In genomic region chr1:200351826-200352549, GRCh38 we compare ENCODE assay signal across 8 cellular contexts. TPM values are rescaled to one million over a fixed set of nuclear protein-coding genes. Genes with fewer than 3 reads are reported as not detected.
A peak's percentile ranks its signal among the peaks of the same experiment; 100 is the strongest.
DNase-seq lines count a peak whose midpoint lies in the region; ATAC-seq and TF ChIP-seq lines count a peak whose summit lies in the region.

No MANE protein-coding gene starts in this region.

- peak overlapping the region in 1 of 3 experiments; percentile 60; a peak in 1 of 7 replicates for H3K27ac Mint-ChIP-seq in H9

- no peak overlapping the region for H2BK12ac ChIP-seq in H9 (ENCODE audit: insufficient read length, low read depth, low read length)

- no peak overlapping the region for H3K4ac ChIP-seq in H9 (ENCODE audit: low read depth, low read length)

- H4K5ac ChIP-seq in H9 (ENCODE audit: insufficient read length, low read depth, low read length) = no peak overlapping the region

- no peaks in the 10 kb centered on the region for H3K23me2 ChIP-seq in H9 (ENCODE audit: insufficient read length, low read depth, low read length, poor library complexity, severe bottlenecking)

- H3K27ac ChIP-seq in SK-N-MC (peak overlapping the region; percentile 48), subcutaneous abdominal adipose tissue (ENCODE audit: low read depth, low read length) (no peak overlapping the region), H9 (ENCODE audit: insufficient read length, low read depth, low read length) (no peak overlapping the region), colonic mucosa (no peak overlapping the region), tibial artery (peak overlapping the region in 1 of 2 donors; percentile 28)

- no peak overlapping the region for H2AFZ ChIP-seq in H9 (ENCODE audit: low read length)

- H2BK20ac ChIP-seq in H9 (ENCODE audit: low read depth, low read length, poor library complexity, severe bottlenecking) = no peak overlapping the region

- H3K4me3 ChIP-seq in SK-N-MC (no peak overlapping the region), subcutaneous abdominal adipose tissue (ENCODE audit: low read depth in 1 of 5, low read length in 5 of 5) (peak overlapping the region in 3 of 5 donors; percentile 11 to 27 (median 12)), colonic mucosa (no peak overlapping the region), tibial artery (peak overlapping the region in 1 of 2 donors; percentile 9)

- H3K79me2 ChIP-seq in H9 (ENCODE audit: insufficient read depth, low read length) = no peaks in the 10 kb centered on the region

- no peaks in the 10 kb centered on the region for H4K20me1 ChIP-seq in H9 (ENCODE audit: control insufficient read depth, insufficient read depth, insufficient read length)

- H3K56ac ChIP-seq in H9 (ENCODE audit: insufficient read length, low read depth, low read length) = no peak overlapping the region

- no peak overlapping the region for H3K14ac ChIP-seq in H9 (ENCODE audit: insufficient read depth, low read length)

- H3K79me1 ChIP-seq in H9 (ENCODE audit: insufficient read depth, low read depth, low read length, poor library complexity, severe bottlenecking) = no peaks in the 10 kb centered on the region

- TF ChIP-seq CTCF in H9 (conservative IDR thresholded peaks at IDR 0.05) = no peak
- TF ChIP-seq CTCF in colonic mucosa (IDR thresholded peaks at IDR 0.05) = no peak
- TF ChIP-seq CTCF in tibial artery (IDR thresholded peaks at IDR 0.05) = no peak

- no peak overlapping the region for H4K91ac ChIP-seq in H9 (ENCODE audit: insufficient read length, low read depth, low read length)

- H2AK5ac ChIP-seq in H9 (ENCODE audit: insufficient read length, low read length) = no peak overlapping the region

- DNase-seq in SK-N-MC (ENCODE audit: low read depth, low spot score) (peak; percentile 32), fibroblast of peridontal ligament (ENCODE audit: extremely low read depth) (peak; percentile 98), H9 (no peak), colonic mucosa (no peak), tibial artery (no peak)

- no peaks in the 10 kb centered on the region; a peak in 1 of 7 replicates for H3K36me3 Mint-ChIP-seq in H9 (ENCODE audit: insufficient read depth in 1 of 3, low read depth in 3 of 3)

- intact Hi-C loops in colonic mucosa (cut with DNase I) (no loop called here), tibial artery (cut with DNase I; ENCODE audit: low total_unique reads) (no loop called here)

- H4K8ac ChIP-seq in H9 (replicated peaks; ENCODE audit: insufficient read length, low read depth, low read length) = no peak overlapping the region

- H3K23ac ChIP-seq in H9 (ENCODE audit: insufficient read length, low read depth, low read length) = no peak overlapping the region

- no peaks in the 10 kb centered on the region for H3K27me3 Mint-ChIP-seq in H9 (ENCODE audit: low read depth)

- peaks cover 0 to 9% (median 5%) of the 10 kb centered on the region in 5 donors for H3K4me1 ChIP-seq in subcutaneous abdominal adipose tissue (ENCODE audit: control insufficient read depth in 5 of 5, insufficient read depth in 5 of 5, low read length in 5 of 5)
- no peaks in the 10 kb centered on the region for H3K4me1 ChIP-seq in H9 (ENCODE audit: insufficient read depth, low read length)
- no peaks in the 10 kb centered on the region for H3K4me1 ChIP-seq in colonic mucosa
- H3K4me1 ChIP-seq in tibial artery = peaks cover 0 to 12% (median 4%) of the 10 kb centered on the region in 4 donors

- no peak overlapping the region for H3K4me3 Mint-ChIP-seq in H9

- WGBS in H9 (ENCODE audit: extremely low coverage, insufficient read length, low lambda C conversion rate) = no CpG with 5 or more reads among the region's 4 CpGs

- H3K9ac ChIP-seq in SK-N-MC (ENCODE audit: insufficient read length) (peak overlapping the region; percentile 2), subcutaneous abdominal adipose tissue (ENCODE audit: low read length in 5 of 5) (no peak overlapping the region), H9 (ENCODE audit: extremely low read depth, insufficient read length, low read length) (no peak overlapping the region), colonic mucosa (ENCODE audit: low read depth in 2 of 2, low read length in 2 of 2) (peak overlapping the region in 1 of 2 donors; percentile 26)

- H3K4me2 ChIP-seq in H9 (ENCODE audit: insufficient read depth, insufficient read length, low read length) = no peak overlapping the region

- ATAC-seq in GM18499 (IDR thresholded peaks at IDR 0.05; ENCODE audit: insufficient read depth, unreplicated experiment) (peak; percentile 57), HG02642 (IDR thresholded peaks at IDR 0.05; ENCODE audit: poor library complexity, unreplicated experiment) (peak; percentile 62)

- no peak overlapping the region for H2BK15ac ChIP-seq in H9 (ENCODE audit: low read depth, low read length)

- H3K9me3 ChIP-seq in SK-N-MC (ENCODE audit: low read depth, low read length) (no peaks in the 10 kb centered on the region), subcutaneous abdominal adipose tissue (ENCODE audit: control insufficient read depth in 5 of 5, low read length in 5 of 5) (no peaks in the 10 kb centered on the region), H9 (ENCODE audit: control insufficient read depth, low read depth, low read length) (no peaks in the 10 kb centered on the region), colonic mucosa (no peaks in the 10 kb centered on the region), tibial artery (no peaks in the 10 kb centered on the region)

- no peak overlapping the region for H3T11ph ChIP-seq in H9 (ENCODE audit: low read length)

- peaks cover 23 to 24% of the 10 kb centered on the region in 2 experiments for H3K4me1 Mint-ChIP-seq in H9

- no peaks in the 10 kb centered on the region for H3K36me3 ChIP-seq in SK-N-MC (ENCODE audit: insufficient read depth, low read length)
- no peaks in the 10 kb centered on the region for H3K36me3 ChIP-seq in subcutaneous abdominal adipose tissue (ENCODE audit: control insufficient read depth in 5 of 5, insufficient read depth in 5 of 5, low read length in 5 of 5)
- no peaks in the 10 kb centered on the region for H3K36me3 ChIP-seq in colonic mucosa
- no peaks in the 10 kb centered on the region for H3K36me3 ChIP-seq in tibial artery

- no peaks in the 10 kb centered on the region for H3K9me3 Mint-ChIP-seq in H9

- no peak overlapping the region for H2BK5ac ChIP-seq in H9 (ENCODE audit: insufficient read length, low read length)

- H2BK120ac ChIP-seq in H9 (ENCODE audit: low read depth, low read length, poor library complexity, severe bottlenecking) = no peak overlapping the region

- H3K27me3 ChIP-seq in subcutaneous abdominal adipose tissue (ENCODE audit: control insufficient read depth in 5 of 5, insufficient read depth in 4 of 5, low read length in 5 of 5) (no peaks in the 10 kb centered on the region), H9 (ENCODE audit: insufficient read depth, low read length) (no peaks in the 10 kb centered on the region), colonic mucosa (no peaks in the 10 kb centered on the region), tibial artery (no peaks in the 10 kb centered on the region)

- no peak overlapping the region for H3K18ac ChIP-seq in H9 (ENCODE audit: insufficient read length, low read depth, low read length)

RNA-seq across cellular contexts. Expression of gene ZNF281, which starts 57.8 kb away (rescaled TPM):
- 71.9 and 75.2 TPM in 2 replicates for total RNA-seq in H9 (2021)
- 10 to 100 TPM in 1 of 2 donors, 1 to 10 TPM in 1; 8.5 to 11.8 TPM for total RNA-seq in colonic mucosa

Comparison
In these comparisons a context has a peak if more than half of its experiments do, and no peak if none do; other contexts are left out.
1. DNase-seq: peak in SK-N-MC (single experiment) and fibroblast of peridontal ligament (single experiment); none in H9 (single experiment), colonic mucosa (single experiment) and tibial artery (0 of 2).
2. H3K4me3 ChIP-seq: peak in subcutaneous abdominal adipose tissue (3 of 5); none in SK-N-MC (single experiment) and colonic mucosa (single experiment).